In genomic region chr3:183427206-183428139, GRCh38 we compare ENCODE assay signal across 1 cellular context.
TF ChIP-seq lines count a peak whose summit lies in the region.

No MANE protein-coding gene starts in this region.

TF ChIP-seq in HEK293, 187 proteins besides CTCF, POLR2A, EP300 and RAD21 (continued from another document):
- TF ChIP-seq PRDM4 (tag by site-specific recombination; IDR thresholded peaks at IDR 0.05) (no peak), ZNF645 (tag by site-specific recombination; IDR thresholded peaks at IDR 0.05) (no peak), SP2 (tag by site-specific recombination; IDR thresholded peaks at IDR 0.05) (no peak), GLI4 (tag by site-specific recombination; IDR thresholded peaks at IDR 0.05) (no peak), ZNF175 (tag by site-specific recombination; IDR thresholded peaks at IDR 0.05) (no peak), HOXD13 (CRISPR knock-in tag; IDR thresholded peaks at IDR 0.05; ENCODE audit: borderline replicate concordance) (no peak), ZNF792 (tag by site-specific recombination; IDR thresholded peaks at IDR 0.05) (no peak), ZNF423 (tag by site-specific recombination; IDR thresholded peaks at IDR 0.05) (no peak), ZNF518A (tag by site-specific recombination; conservative IDR thresholded peaks at IDR 0.05; ENCODE audit: low read depth) (no peak), KLF1 (tag by site-specific recombination; IDR thresholded peaks at IDR 0.05) (no peak), ZSCAN30 (tag by site-specific recombination; IDR thresholded peaks at IDR 0.05) (no peak), ZNF654 (tag by site-specific recombination; IDR thresholded peaks at IDR 0.05; ENCODE audit: low read depth) (no peak), ZNF114 (tag by site-specific recombination; IDR thresholded peaks at IDR 0.05) (no peak), ZNF548 (tag by site-specific recombination; IDR thresholded peaks at IDR 0.05) (no peak), SCRT1 (tag by site-specific recombination; IDR thresholded peaks at IDR 0.05; ENCODE audit: borderline replicate concordance) (no peak), ZNF311 (tag by site-specific recombination; IDR thresholded peaks at IDR 0.05; ENCODE audit: borderline replicate concordance) (no peak), GLIS1 (tag by site-specific recombination; IDR thresholded peaks at IDR 0.05) (peak; percentile 91), ZNF433 (tag by site-specific recombination; IDR thresholded peaks at IDR 0.05; ENCODE audit: low read depth) (no peak), ZNF280C (tag by site-specific recombination; IDR thresholded peaks at IDR 0.05) (no peak)
TF ChIP-seq in HEK293: peak in this region for 4.
